17 cellular contexts compared by ENCODE assay signal in the genomic region with DNA sequence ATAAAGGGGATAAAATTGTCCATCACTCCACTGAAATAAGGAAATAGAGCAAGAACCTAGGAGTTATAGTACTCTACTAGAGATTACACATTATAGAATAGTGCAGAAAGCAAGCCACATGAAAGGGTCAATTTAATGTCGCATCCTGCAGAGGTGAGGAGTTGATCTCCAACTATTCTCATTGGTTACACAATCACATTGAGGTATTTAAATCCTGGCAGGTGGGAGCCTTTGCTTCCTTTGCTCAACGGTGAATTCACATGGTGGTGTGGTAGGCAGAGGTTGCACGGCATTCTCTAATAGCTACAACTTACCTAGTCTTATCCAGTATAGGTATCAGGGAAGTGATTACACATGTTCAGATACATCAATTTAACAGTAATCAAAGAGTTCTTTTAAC.
DNase-seq lines count a peak whose midpoint lies in the region; ATAC-seq, FAIRE-seq and TF ChIP-seq lines count a peak whose summit lies in the region.
"Had no signal": no experiment of that assay in that cellular context is flagged by ENCODE, and none has a peak within 500 bp of the region (broad histone marks: within the 10 kb centered on the region; RNA-seq: fewer than 3 reads in every experiment).

No MANE protein-coding gene starts in this region.

- 0 out of 2 replicates have a peak overlapping the region, but pooled peaks have one; percentile 5 for H3K4me2 ChIP-seq in HepG2 (ENCODE audit: low read depth, low read length)
- H3K4me2 ChIP-seq: BLaER1, KMS-11 had no signal

- no peak overlapping the region for H2AFZ ChIP-seq in HepG2 (ENCODE audit: low read length)

- no peak overlapping the region for H3K9ac ChIP-seq in HepG2 (ENCODE audit: insufficient read depth, low read depth, low read length)
- H3K9ac ChIP-seq: BLaER1, KMS-11 had no signal

- H3K9me3 ChIP-seq in T-helper 17 cell (ENCODE audit: control insufficient read depth, low read length, poor library complexity, severe bottlenecking) = no peaks in the 10 kb centered on the region
- H3K9me3 ChIP-seq in HepG2 (ENCODE audit: low read length) = no peaks in the 10 kb centered on the region
- H3K9me3 ChIP-seq: BLaER1 had no signal

- in situ Hi-C loops in HepG2 (cut with HindIII; ENCODE audit: extremely low pct_ligation_motif_present, low pct_unique_long_range_greater_than_20kb) = no loop called here

- peaks cover 5% of the 10 kb centered on the region for H3K36me3 Mint-ChIP-seq in T-helper 17 cell (ENCODE audit: low read depth)

- H3K27ac ChIP-seq in HepG2 (ENCODE audit: extremely low read length, insufficient read depth, low read length) = peak overlapping the region; percentile 86
- H3K27ac ChIP-seq: BLaER1, KMS-11 had no signal

- no peak for FAIRE-seq in HepG2 (lab: Jason Lieb, UNC)
- FAIRE-seq: A204.1, GM12891 had no signal

- no peak overlapping the region for H3K4me3 Mint-ChIP-seq in T-helper 17 cell
- H3K4me3 Mint-ChIP-seq: CD14-positive monocyte; CD4-positive, alpha-beta memory T cell; H9 had no signal

- peaks cover 3% of the 10 kb centered on the region for H3K4me1 Mint-ChIP-seq in T-helper 17 cell
- H3K4me1 Mint-ChIP-seq: CD4-positive, alpha-beta memory T cell had no signal

- H3K27ac Mint-ChIP-seq in T-helper 17 cell = peak overlapping the region; percentile 9
- H3K27ac Mint-ChIP-seq: CD14-positive monocyte, H9 had no signal

- POLR2A ChIA-PET in HepG2 (lab: Yijun Ruan, JAX) (interaction anchor here (1.0 to 2.4 kb wide), 7 partner anchors 8 to 199 kb away, joined by 3 to 12 read pairs (median 5); no protein-coding TSS in a partner anchor), GM10248 (lab: Yijun Ruan, JAX) (no interaction called here)

- no peaks in the 10 kb centered on the region; a peak in 1 of 5 replicates for H3K36me3 ChIP-seq in HepG2 (replicated peaks in 1 of 2; ENCODE audit: control insufficient read depth in 1 of 2, insufficient read depth in 2 of 2, low read length in 2 of 2)

- ATAC-seq in T-helper 17 cell = no peak
- no peak for ATAC-seq in HepG2
- ATAC-seq in GM18517 (IDR thresholded peaks at IDR 0.05; ENCODE audit: unreplicated experiment) = no peak

- BruUV-seq in HepG2 (replicated peaks; lab: Mats Ljungman, UMichigan) = no TSS peak

- H3K27me3 ChIP-seq in HepG2 (ENCODE audit: control insufficient read depth in 1 of 2, insufficient read depth in 2 of 2, low read length in 2 of 2) = no peaks in the 10 kb centered on the region
- H3K27me3 ChIP-seq: BLaER1 had no signal

- TF ChIP-seq EP300 in HepG2 (IDR thresholded peaks at IDR 0.05; ENCODE audit: low read depth in 2 of 2, low read length in 2 of 2) = no peak
- TF ChIP-seq EP300 in HepG2 (CRISPR knock-in tag; IDR thresholded peaks at IDR 0.05; ENCODE audit: borderline replicate concordance) = no peak

- H4K20me1 ChIP-seq in HepG2 (ENCODE audit: insufficient read depth, low read length) = no peaks in the 10 kb centered on the region
- H4K20me1 ChIP-seq: BLaER1 had no signal

- no peak for TF ChIP-seq RAD21 in HepG2 (CRISPR knock-in tag; IDR thresholded peaks at IDR 0.05)

- TF ChIP-seq CTCF in HepG2 (CRISPR knock-in tag; IDR thresholded peaks at IDR 0.05) (no peak), GM10248 (IDR thresholded peaks at IDR 0.05; ENCODE audit: control extremely low read depth, extremely low read depth, low read depth, missing control alignments) (no peak)

- CTCF ChIA-PET in HepG2 (lab: Yijun Ruan, JAX; ENCODE audit: low intra/inter-chr PET ratio, low total read pairs) = no interaction called here
- CTCF ChIA-PET in GM10248 (lab: Yijun Ruan, JAX) = interaction anchor here (1.6 to 4.0 kb wide), 2 partner anchors 11 to 85 kb away, joined by 4 to 16 read pairs; no protein-coding TSS in a partner anchor

- TF ChIP-seq POLR2A in HepG2 (IDR thresholded peaks at IDR 0.05; ENCODE audit: insufficient read depth in 1 of 2, low read depth in 2 of 2, low read length in 2 of 2) = no peak

- H3K4me3 ChIP-seq in Jurkat, Clone E6-1 (ENCODE audit: low read length) = no peak overlapping the region
- no peak overlapping the region for H3K4me3 ChIP-seq in HepG2 (replicated peaks in 1 of 3; ENCODE audit: insufficient read depth in 1 of 3, low read depth in 2 of 3, low read length in 3 of 3)
- H3K4me3 ChIP-seq: BLaER1 had no signal

- peak; percentile 71 for DNase-seq in Jurkat, Clone E6-1 (ENCODE audit: low read depth, low spot score)
- DNase-seq in T-helper 17 cell = no peak
- no peak for DNase-seq in HepG2 (ENCODE audit: low spot score)
- no peak for DNase-seq in GM10248 (ENCODE audit: extremely low spot score)
- DNase-seq in NCI-H2171 treated with DMSO at 0.1 percent for 48 hours (lab: John Stamatoyannopoulos, UW) = no peak
- DNase-seq: Calu3; CD4-positive, alpha-beta memory T cell; DMS53; DND-41; GOT3; H9 had no signal

- intact Hi-C loops in HepG2 (cut with micrococcal nuclease; ENCODE audit: unreplicated experiment) = loop anchor here (2.0 kb wide), 1 partner anchor 63 kb away; no protein-coding TSS in a partner anchor

- WGBS in HepG2 (ENCODE audit: low lambda C conversion rate) = 90% methylated on average over 3 of the region's 3 CpGs

- peaks cover 77% of the 10 kb centered on the region for H3K4me1 ChIP-seq in HepG2 (ENCODE audit: insufficient read depth, low read length)
- H3K4me1 ChIP-seq: BLaER1 had no signal

- no peaks in the 10 kb centered on the region for H3K79me2 ChIP-seq in HepG2 (ENCODE audit: insufficient read depth, low read length)

- no peaks in the 10 kb centered on the region for H3K27me3 Mint-ChIP-seq in T-helper 17 cell
- H3K27me3 Mint-ChIP-seq: CD4-positive, alpha-beta memory T cell had no signal

TF ChIP-seq in HepG2, 621 proteins besides CTCF, POLR2A, EP300 and RAD21:
- TF ChIP-seq ZNF251 (CRISPR knock-in tag; IDR thresholded peaks at IDR 0.05) = no peak
- TF ChIP-seq CEBPB (IDR thresholded peaks at IDR 0.05; ENCODE audit: borderline replicate concordance, low read depth, low read length) = peak; percentile 41; the same call in 1 of the 2 replicates
